In genomic region chr15:51281368-51281967, GRCh38 we compare ENCODE assay signal across 9 cellular contexts. TPM values are rescaled to one million over a fixed set of nuclear protein-coding genes. Genes with fewer than 3 reads are reported as not detected.
DNase-seq lines count a peak whose midpoint lies in the region; ATAC-seq and TF ChIP-seq lines count a peak whose summit lies in the region.
"Had no signal": no experiment of that assay in that cellular context is flagged by ENCODE, and none has a peak within 500 bp of the region (broad histone marks: within the 10 kb centered on the region; RNA-seq: fewer than 3 reads in every experiment).

No MANE protein-coding gene starts in this region.

- H3K4me3 Mint-ChIP-seq in mesothelial cell of epicardium, result no peak overlapping the region
- H3K4me3 Mint-ChIP-seq in activated T-helper 1 cell treated with anti-CD3 and anti-CD28 coated beads, Interleukin-12 subunit alpha, Interleukin-12 subunit beta, Interleukin-2, Interleukin-4 antibody, amounts not matched to agents 30 ng/mL and 10 ng/mL and 1 ng/mL, durations not matched to agents 14 hours and 24 hours and 36 hours, result no peak overlapping the region
- H3K4me3 Mint-ChIP-seq: stimulated activated naive CD8-positive, alpha-beta T cell treated with anti-CD3 and anti-CD28 coated beads, Interleukin-15, Interleukin-2, amounts not matched to agents 100 ng/mL and 50 ng/mL, for 24 hours had no signal

- H3K27me3 Mint-ChIP-seq in mesothelial cell of epicardium (ENCODE audit: low read depth), result peaks cover 19% of the 10 kb centered on the region
- peaks cover 9% of the 10 kb centered on the region for H3K27me3 Mint-ChIP-seq in activated T-helper 1 cell treated with anti-CD3 and anti-CD28 coated beads, Interleukin-12 subunit alpha, Interleukin-12 subunit beta, Interleukin-2, Interleukin-4 antibody, amounts not matched to agents 30 ng/mL and 10 ng/mL and 1 ng/mL, durations not matched to agents 14 hours and 24 hours and 36 hours (ENCODE audit: insufficient read depth)

- H3K36me3 ChIP-seq in Peyer's patch, result no peaks in the 10 kb centered on the region

- no peaks in the 10 kb centered on the region for H3K36me3 Mint-ChIP-seq in mesothelial cell of epicardium
- H3K36me3 Mint-ChIP-seq in activated T-helper 1 cell treated with anti-CD3 and anti-CD28 coated beads, Interleukin-12 subunit alpha, Interleukin-12 subunit beta, Interleukin-2, Interleukin-4 antibody, amounts not matched to agents 30 ng/mL and 10 ng/mL and 1 ng/mL, durations not matched to agents 14 hours and 24 hours and 36 hours (ENCODE audit: low read depth), result no peaks in the 10 kb centered on the region

- H3K4me1 Mint-ChIP-seq in mesothelial cell of epicardium, result peaks cover 2% of the 10 kb centered on the region
- peaks cover 15% of the 10 kb centered on the region for H3K4me1 Mint-ChIP-seq in activated T-helper 1 cell treated with anti-CD3 and anti-CD28 coated beads, Interleukin-12 subunit alpha, Interleukin-12 subunit beta, Interleukin-2, Interleukin-4 antibody, amounts not matched to agents 30 ng/mL and 10 ng/mL and 1 ng/mL, durations not matched to agents 14 hours and 24 hours and 36 hours (ENCODE audit: low read depth)

- H3K9me3 ChIP-seq in Peyer's patch, result no peaks in the 10 kb centered on the region

- no peak for TF ChIP-seq POLR2A in Peyer's patch (IDR thresholded peaks at IDR 0.05)

- H3K27ac ChIP-seq in Peyer's patch, result no peak overlapping the region

- no peak overlapping the region for H3K4me3 ChIP-seq in Peyer's patch
- H3K4me3 ChIP-seq in epithelial cell of esophagus (ENCODE audit: low read length), result no peak overlapping the region

- intact Hi-C loops in activated T-helper 1 cell treated with anti-CD3 and anti-CD28 coated beads, Interleukin-12 subunit alpha, Interleukin-12 subunit beta, Interleukin-2, Interleukin-4 antibody, amounts not matched to agents 30 ng/mL and 10 ng/mL and 1 ng/mL, durations not matched to agents 14 hours and 24 hours and 36 hours (cut with micrococcal nuclease), result loop anchor here (2.0 kb wide), 1 partner anchor 121 kb away; no protein-coding TSS in a partner anchor

- H3K27me3 ChIP-seq in Peyer's patch, result no peaks in the 10 kb centered on the region

- no peak overlapping the region for H3K27ac Mint-ChIP-seq in mesothelial cell of epicardium
- no peak overlapping the region for H3K27ac Mint-ChIP-seq in activated T-helper 1 cell treated with anti-CD3 and anti-CD28 coated beads, Interleukin-12 subunit alpha, Interleukin-12 subunit beta, Interleukin-2, Interleukin-4 antibody, amounts not matched to agents 30 ng/mL and 10 ng/mL and 1 ng/mL, durations not matched to agents 14 hours and 24 hours and 36 hours
- H3K27ac Mint-ChIP-seq: stimulated activated naive CD8-positive, alpha-beta T cell treated with anti-CD3 and anti-CD28 coated beads, Interleukin-15, Interleukin-2, amounts not matched to agents 100 ng/mL and 50 ng/mL, for 24 hours had no signal

- ATAC-seq in HG02885 (IDR thresholded peaks at IDR 0.05; ENCODE audit: poor library complexity, unreplicated experiment) (peak; percentile 71), HG03378 (IDR thresholded peaks at IDR 0.05; ENCODE audit: unreplicated experiment) (no peak)

- peaks cover 17% of the 10 kb centered on the region for H3K9me3 Mint-ChIP-seq in mesothelial cell of epicardium
- H3K9me3 Mint-ChIP-seq in activated T-helper 1 cell treated with anti-CD3 and anti-CD28 coated beads, Interleukin-12 subunit alpha, Interleukin-12 subunit beta, Interleukin-2, Interleukin-4 antibody, amounts not matched to agents 30 ng/mL and 10 ng/mL and 1 ng/mL, durations not matched to agents 14 hours and 24 hours and 36 hours, result no peaks in the 10 kb centered on the region
- H3K9me3 Mint-ChIP-seq: stimulated activated naive CD8-positive, alpha-beta T cell treated with anti-CD3 and anti-CD28 coated beads, Interleukin-15, Interleukin-2, amounts not matched to agents 100 ng/mL and 50 ng/mL, for 24 hours had no signal

- TF ChIP-seq CTCF in Peyer's patch (IDR thresholded peaks at IDR 0.05) (peak in 4 of 6 experiments; percentile 35 to 49 (median 42)), epithelial cell of esophagus (IDR thresholded peaks at IDR 0.05; ENCODE audit: insufficient read depth, low read depth, low read length, missing control alignments) (peak; percentile 70), mesothelial cell of epicardium (IDR thresholded peaks at IDR 0.05; ENCODE audit: unreplicated experiment) (peak; percentile 18)

- peak; percentile 36 for DNase-seq in activated CD4-positive, alpha-beta T cell treated with anti-CD3 and anti-CD28 coated beads for 48 hours
- no peak for DNase-seq in activated CD4-positive, alpha-beta T cell treated with anti-CD3 and anti-CD28 coated beads for 4 hours
- DNase-seq in Peyer's patch (peak in 1 of 3 donors; percentile 72), epithelial cell of esophagus (ENCODE audit: low read depth) (peak; percentile 52), mesothelial cell of epicardium (ENCODE audit: low spot score in 2 of 2, unreplicated experiment in 2 of 2) (peak in 1 of 2 experiments; percentile 46)
- DNase-seq in activated T-helper 1 cell treated with anti-CD3 and anti-CD28 coated beads, Interleukin-12 subunit alpha, Interleukin-12 subunit beta, Interleukin-2, Interleukin-4 antibody, amounts not matched to agents 30 ng/mL and 10 ng/mL and 1 ng/mL, durations not matched to agents 14 hours and 24 hours and 36 hours (ENCODE audit: low spot score), result no peak

- H3K4me1 ChIP-seq in Peyer's patch, result peaks cover 0 to 14% (median 0%) of the 10 kb centered on the region in 4 donors

RNA-seq across cellular contexts. Expression of gene CYP19A1, which starts 56.9 kb away (rescaled TPM):
- total RNA-seq in Peyer's patch (under 1 TPM in 1 of 4 donors, not detected in 3; 0.83 TPM), mesothelial cell of epicardium (not detected in 3 replicates)
- 0.23 and 0.24 TPM in 2 replicates for total RNA-seq in activated T-helper 1 cell treated with anti-CD3 and anti-CD28 coated beads, Interleukin-12 subunit alpha, Interleukin-12 subunit beta, Interleukin-2, Interleukin-4 antibody, amounts not matched to agents 30 ng/mL and 10 ng/mL and 1 ng/mL, durations not matched to agents 14 hours and 24 hours and 36 hours

RNA-seq across cellular contexts. Expression of gene GLDN, which starts 60.0 kb away (rescaled TPM):
- total RNA-seq in Peyer's patch, result under 1 TPM in 2 of 4 donors, not detected in 2; 0.13 to 0.18 TPM
- 0.38 to 0.52 TPM (median 0.49 TPM) in 3 replicates for total RNA-seq in mesothelial cell of epicardium
- 0.15 TPM in 1 of 2 replicates, not detected in the other for total RNA-seq in activated T-helper 1 cell treated with anti-CD3 and anti-CD28 coated beads, Interleukin-12 subunit alpha, Interleukin-12 subunit beta, Interleukin-2, Interleukin-4 antibody, amounts not matched to agents 30 ng/mL and 10 ng/mL and 1 ng/mL, durations not matched to agents 14 hours and 24 hours and 36 hours

Comparison
In these comparisons a context has a peak if more than half of its experiments do, and no peak if none do; other contexts are left out.
1. DNase-seq: peak in activated CD4-positive, alpha-beta T cell treated with anti-CD3 and anti-CD28 coated beads for 48 hours (single experiment) and epithelial cell of esophagus (single experiment); none in activated CD4-positive, alpha-beta T cell treated with anti-CD3 and anti-CD28 coated beads for 4 hours (0 of 2) and activated T-helper 1 cell treated with anti-CD3 and anti-CD28 coated beads, Interleukin-12 subunit alpha, Interleukin-12 subunit beta, Interleukin-2, Interleukin-4 antibody, amounts not matched to agents 30 ng/mL and 10 ng/mL and 1 ng/mL, durations not matched to agents 14 hours and 24 hours and 36 hours (single experiment).
2. CTCF ChIP-seq: peak in every context shown above with its lines; median percentile 70 in epithelial cell of esophagus; 42 in Peyer's patch; 18 in mesothelial cell of epicardium.